ENCODE assay signal across 9 cellular contexts in genomic region chr13:89165685-89166084, GRCh38.
"Had no signal": no experiment of that assay in that cellular context is flagged by ENCODE, and none has a peak within 500 bp of the region (broad histone marks: within the 10 kb centered on the region; RNA-seq: fewer than 3 reads in every experiment).

No MANE protein-coding gene starts in this region.

- H3K4me3 Mint-ChIP-seq: HFFc6, IgD-negative memory B cell had no signal

- H3K36me3 Mint-ChIP-seq: IgD-negative memory B cell had no signal

- H3K4me1 ChIP-seq: HAP-1 had no signal

- H3K27me3 Mint-ChIP-seq: IgD-negative memory B cell had no signal

- H3K36me3 ChIP-seq: HAP-1 had no signal

- H3K27ac Mint-ChIP-seq: HFFc6, IgD-negative memory B cell had no signal

- H3K9me3 ChIP-seq: HAP-1 had no signal

- H3K27ac ChIP-seq: GM23248, HL-60 had no signal

- DNase-seq: GM23248, GOT3, H7, HFFc6, KBM-7 had no signal

- FAIRE-seq: HepG2 had no signal

- H3K4me3 ChIP-seq: GM23248, HAP-1 had no signal

- H3K4me1 Mint-ChIP-seq: IgD-negative memory B cell had no signal
